ENCODE assay signal across 23 cellular contexts in genomic region chr19:3117746-3118145, GRCh38. TPM values are rescaled to one million over a fixed set of nuclear protein-coding genes. Genes with fewer than 3 reads are reported as not detected.
DNase-seq lines count a peak whose midpoint lies in the region; ATAC-seq, FAIRE-seq and TF ChIP-seq lines count a peak whose summit lies in the region.
"Had no signal": no experiment of that assay in that cellular context is flagged by ENCODE, and none has a peak within 500 bp of the region (broad histone marks: within the 10 kb centered on the region; RNA-seq: fewer than 3 reads in every experiment).

No MANE protein-coding gene starts in this region.

- no peaks in the 10 kb centered on the region for H3K36me3 Mint-ChIP-seq in activated CD4-positive, alpha-beta T cell treated with anti-CD3 and anti-CD28 coated beads, Interleukin-2, amount 10 ng/mL, durations not matched to agents 24 days and 14 days (ENCODE audit: low read depth)
- no peaks in the 10 kb centered on the region for H3K36me3 Mint-ChIP-seq in natural killer cell
- H3K36me3 Mint-ChIP-seq: CD4-positive, alpha-beta memory T cell had no signal

- H3K36me3 ChIP-seq in H1 (ENCODE audit: control insufficient read depth in 2 of 4, insufficient read depth in 4 of 4, low read length in 3 of 4) (no peaks in the 10 kb centered on the region; a peak in 1 of 8 replicates), psoas muscle (ENCODE audit: insufficient read depth in 1 of 2, low read depth in 1 of 2) (peaks cover 0 to 68% of the 10 kb centered on the region in 2 donors)

- TF ChIP-seq EP300 in H1 (IDR thresholded peaks at IDR 0.05; ENCODE audit: borderline replicate concordance in 1 of 2, low read depth in 2 of 2, low read length in 2 of 2) = no peak

- TF ChIP-seq CTCF in RWPE1 (conservative IDR thresholded peaks at IDR 0.05; ENCODE audit: low read depth) (no peak), H1 (IDR thresholded peaks at IDR 0.05; ENCODE audit: control extremely low read depth in 1 of 3, insufficient read depth in 1 of 3, low read depth in 1 of 3, low read length in 3 of 3) (no peak), psoas muscle (IDR thresholded peaks at IDR 0.05) (no peak), natural killer cell (IDR thresholded peaks at IDR 0.05) (no peak)

- no peaks in the 10 kb centered on the region for H3K4me1 Mint-ChIP-seq in activated CD4-positive, alpha-beta T cell treated with anti-CD3 and anti-CD28 coated beads, Interleukin-2, amount 10 ng/mL, durations not matched to agents 24 days and 14 days
- no peaks in the 10 kb centered on the region for H3K4me1 Mint-ChIP-seq in natural killer cell
- H3K4me1 Mint-ChIP-seq: CD14-positive monocyte; CD4-positive, alpha-beta memory T cell had no signal

- H3K27me3 Mint-ChIP-seq in activated CD4-positive, alpha-beta T cell treated with anti-CD3 and anti-CD28 coated beads, Interleukin-2, amount 10 ng/mL, durations not matched to agents 24 days and 14 days = no peaks in the 10 kb centered on the region
- no peaks in the 10 kb centered on the region for H3K27me3 Mint-ChIP-seq in natural killer cell (ENCODE audit: low read depth in 2 of 2)
- H3K27me3 Mint-ChIP-seq: CD4-positive, alpha-beta memory T cell had no signal

- H3K79me1 ChIP-seq in H1 (ENCODE audit: low read depth, low read length) = peaks cover 3% of the 10 kb centered on the region; the same call in 1 of the 2 replicates

- H3K9me3 ChIP-seq in right cardiac atrium (ENCODE audit: control insufficient read depth, low read length) (no peaks in the 10 kb centered on the region), H1 (ENCODE audit: insufficient read depth in 2 of 2, low read depth in 1 of 2, low read length in 1 of 2) (no peaks in the 10 kb centered on the region), psoas muscle (no peaks in the 10 kb centered on the region)
- H3K9me3 ChIP-seq: BE2C had no signal

- no peak overlapping the region for H2BK15ac ChIP-seq in H1 (ENCODE audit: low read length)

- H2BK5ac ChIP-seq in H1 (ENCODE audit: low read depth, low read length) = 0 out of 2 replicates have a peak overlapping the region, but pooled peaks have one; percentile 12

- H4K8ac ChIP-seq in H1 (ENCODE audit: extremely low read depth, insufficient read depth, low read length) = 0 out of 2 replicates have a peak overlapping the region, but pooled peaks have one; percentile 35

- CTCF ChIA-PET in RWPE1 (lab: Yijun Ruan, JAX) = no interaction called here
- CTCF ChIA-PET in H1 (lab: Charles Lee; ENCODE audit: partially characterized antibody) = interaction anchor here (0.5 to 6.4 kb wide), 10 partner anchors 8 to 160 kb away, joined by 3 to 41 read pairs (median 5); no protein-coding TSS in a partner anchor

- H3K4me2 ChIP-seq in H1 (ENCODE audit: insufficient read depth in 1 of 2, low read depth in 2 of 2, low read length in 2 of 2) = no peak overlapping the region
- H3K4me2 ChIP-seq: GM23338 had no signal

- ATAC-seq in right cardiac atrium (no peak), Right ventricle myocardium superior (ENCODE audit: poor library complexity) (no peak), psoas muscle (no peak), natural killer cell (no peak)
- ATAC-seq: GM23338, HCT116 had no signal

- POLR2A ChIA-PET in RWPE1 (lab: Yijun Ruan, JAX; ENCODE audit: low non-redundant PET) = no interaction called here
- POLR2A ChIA-PET in H1 (lab: Charles Lee; ENCODE audit: partially characterized antibody) = no interaction called here

- intact Hi-C loops in right cardiac atrium (cut with DNase I) (no loop called here), Right ventricle myocardium superior (cut with DNase I) (no loop called here), psoas muscle (cut with DNase I) (no loop called here), natural killer cell (cut with micrococcal nuclease) (no loop called here)
- intact Hi-C loops in activated CD4-positive, alpha-beta T cell treated with anti-CD3 and anti-CD28 coated beads, Interleukin-2, amount 10 ng/mL, durations not matched to agents 24 days and 14 days (cut with micrococcal nuclease) = no loop called here

- TF ChIP-seq RAD21 in H1 (IDR thresholded peaks at IDR 0.05 in 1 of 2, conservative IDR thresholded peaks at IDR 0.05 in 1 of 2; ENCODE audit: low read depth in 2 of 2, low read length in 2 of 2) = no peak

- no peak overlapping the region for H2BK20ac ChIP-seq in H1 (ENCODE audit: low read length)

- H3K27ac Mint-ChIP-seq in activated CD4-positive, alpha-beta T cell treated with anti-CD3 and anti-CD28 coated beads, Interleukin-2, amount 10 ng/mL, durations not matched to agents 24 days and 14 days = no peak overlapping the region
- no peak overlapping the region for H3K27ac Mint-ChIP-seq in natural killer cell
- H3K27ac Mint-ChIP-seq: CD4-positive, alpha-beta memory T cell; GM23338; HFFc6 had no signal

- DNase-seq in right cardiac atrium = peak; percentile 8 to 56 (median 49)
- DNase-seq in Right ventricle myocardium superior = no peak
- DNase-seq in RWPE1 (ENCODE audit: low spot score) = no peak
- no peak for DNase-seq in H1 (ENCODE audit: low read depth in 1 of 2, low spot score in 2 of 2)
- DNase-seq in psoas muscle = peak; percentile 12 to 39
- DNase-seq in activated CD4-positive, alpha-beta T cell treated with anti-CD3 and anti-CD28 coated beads, Interleukin-2, amount 10 ng/mL, durations not matched to agents 24 days and 14 days = no peak
- DNase-seq in natural killer cell = no peak
- DNase-seq: ACHN; BE2C; CD4-positive, alpha-beta memory T cell; DMS153; DMS79; GDM1; H7; HFFc6 had no signal

- H3K4me3 ChIP-seq in right cardiac atrium (ENCODE audit: low read length) (no peak overlapping the region), H1 (ENCODE audit: extremely low read depth in 1 of 4, insufficient read depth in 2 of 4, low read depth in 3 of 4, low read length in 4 of 4) (no peak overlapping the region), psoas muscle (no peak overlapping the region)
- H3K4me3 ChIP-seq: GM23338 had no signal

- no peak for TF ChIP-seq POLR2A in H1 (IDR thresholded peaks at IDR 0.05; ENCODE audit: control extremely low read depth in 1 of 2, low read depth in 2 of 2, low read length in 2 of 2)

- no peak overlapping the region for H3K18ac ChIP-seq in H1 (ENCODE audit: extremely low read depth, low read length)

- H3K4ac ChIP-seq in H1 (replicated peaks; ENCODE audit: insufficient read length, low read depth, low read length) = no peak overlapping the region

- no peak overlapping the region for H2BK12ac ChIP-seq in H1 (ENCODE audit: low read depth, low read length)

- no peaks in the 10 kb centered on the region for H3K23me2 ChIP-seq in H1 (ENCODE audit: low read depth, low read length)

- H2AK5ac ChIP-seq in H1 (ENCODE audit: low read depth, low read length) = no peak overlapping the region

- H3K9me3 Mint-ChIP-seq in activated CD4-positive, alpha-beta T cell treated with anti-CD3 and anti-CD28 coated beads, Interleukin-2, amount 10 ng/mL, durations not matched to agents 24 days and 14 days = no peaks in the 10 kb centered on the region
- H3K9me3 Mint-ChIP-seq in natural killer cell = no peaks in the 10 kb centered on the region
- H3K9me3 Mint-ChIP-seq: CD14-positive monocyte; CD4-positive, alpha-beta memory T cell; GM23338; HFFc6 had no signal

- H3K27ac ChIP-seq in right cardiac atrium (ENCODE audit: low read length) (no peak overlapping the region), RWPE1 (peak overlapping the region; percentile 64), H1 (ENCODE audit: low read depth, low read length) (no peak overlapping the region), psoas muscle (no peak overlapping the region)

- H3K4me1 ChIP-seq in right cardiac atrium (ENCODE audit: control insufficient read depth, insufficient read depth, low read length) (no peaks in the 10 kb centered on the region), H1 (replicated peaks in 1 of 4; ENCODE audit: control insufficient read depth in 3 of 4, insufficient read depth in 4 of 4, low read length in 3 of 4) (peaks cover 0 to 14% (median 5%) of the 10 kb centered on the region in 4 experiments; a peak in 3 of 7 replicates), psoas muscle (no peaks in the 10 kb centered on the region)
- H3K4me1 ChIP-seq: BE2C had no signal

- no peak overlapping the region for H2AFZ ChIP-seq in H1 (ENCODE audit: low read length)
- H2AFZ ChIP-seq: GM23338 had no signal

- no peak overlapping the region for H2BK120ac ChIP-seq in H1 (replicated peaks; ENCODE audit: low read depth, low read length)

- no peak overlapping the region for H3K56ac ChIP-seq in H1 (replicated peaks; ENCODE audit: insufficient read length, low read depth, low read length)

- H4K91ac ChIP-seq in H1 (replicated peaks; ENCODE audit: insufficient read length, low read length) = no peak overlapping the region

- H3K4me3 Mint-ChIP-seq in activated CD4-positive, alpha-beta T cell treated with anti-CD3 and anti-CD28 coated beads, Interleukin-2, amount 10 ng/mL, durations not matched to agents 24 days and 14 days = no peak overlapping the region
- H3K4me3 Mint-ChIP-seq in natural killer cell = no peak overlapping the region
- H3K4me3 Mint-ChIP-seq: CD14-positive monocyte; CD4-positive, alpha-beta memory T cell; GM23338; HFFc6 had no signal

- no peak overlapping the region for H4K5ac ChIP-seq in H1 (ENCODE audit: insufficient read length, low read depth, low read length)

- H3K23ac ChIP-seq in H1 (ENCODE audit: insufficient read length) = no peak overlapping the region

- no peak overlapping the region for H3K9ac ChIP-seq in H1 (replicated peaks in 1 of 4; ENCODE audit: extremely low read depth in 1 of 4, low read depth in 3 of 4, low read length in 3 of 4)

- WGBS in right cardiac atrium = 90% methylated on average over 22 of the region's 22 CpGs
- 94% methylated on average over 22 of the region's 22 CpGs; no CpG with 5 or more reads in 1 of the 2 experiments for WGBS in H1 (ENCODE audit: extremely low coverage in 1 of 2, insufficient coverage in 1 of 2, insufficient read length in 1 of 2, insufficient replicate concordance in 2 of 2, low coverage in 1 of 2, low lambda C conversion rate in 2 of 2, missing lambda C conversion rate in 1 of 2), 2 experiments
- WGBS in psoas muscle, 3 donors = 83 to 89% (median 87%) methylated on average over 21 to 22 of the region's 22 CpGs

- H4K20me1 ChIP-seq in H1 (replicated peaks in 1 of 2; ENCODE audit: control insufficient read depth in 1 of 2, insufficient read depth in 2 of 2, low read length in 2 of 2) = peaks cover 1 to 3% of the 10 kb centered on the region in 2 experiments

- no peak overlapping the region for H3K14ac ChIP-seq in H1 (ENCODE audit: insufficient read length)

- H3K79me2 ChIP-seq in H1 (ENCODE audit: control insufficient read depth in 1 of 2, insufficient read depth in 2 of 2, low read length in 2 of 2) = no peaks in the 10 kb centered on the region; a peak in 1 of 4 replicates

- FAIRE-seq in H1 (lab: Jason Lieb, UNC) = no peak
- FAIRE-seq: A204.1, GM12892, GM18507, HTR-8/SVneo had no signal

- H3K27me3 ChIP-seq in right cardiac atrium (ENCODE audit: control insufficient read depth, insufficient read depth) (no peaks in the 10 kb centered on the region), H1 (replicated peaks in 1 of 4; ENCODE audit: control insufficient read depth in 3 of 4, extremely low read depth in 1 of 4, insufficient read depth in 3 of 4, low read length in 3 of 4) (no peaks in the 10 kb centered on the region), psoas muscle (ENCODE audit: insufficient read depth in 3 of 3, low read length in 2 of 3) (no peaks in the 10 kb centered on the region)
- H3K27me3 ChIP-seq: BE2C had no signal

RNA-seq across cellular contexts. Expression of gene GNA15, which starts 18.1 kb away (rescaled TPM):
- total RNA-seq in right cardiac atrium (1 to 10 TPM; 1.8 to 2.5 (median 2.1) TPM), Right ventricle myocardium superior (2.8 TPM), psoas muscle (1 to 10 TPM in 3 of 4 donors, under 1 TPM in 1; 0.91 to 1.9 (median 1.3) TPM), natural killer cell (10 to 100 TPM in 1 of 3 donors, 1 to 10 TPM in 2; 3.9 to 10.4 (median 8.4) TPM)
- polyA plus RNA-seq in right cardiac atrium (1.00 TPM), H1 (2011; rRNA removed) (0.36 and 0.45 TPM in 2 replicates), psoas muscle (under 1 TPM; 0.18 to 0.56 (median 0.31) TPM)
- total RNA-seq in H1 (2021; fragmentation: NEBNext Ultra II Directional; extraction: Animal tissue kit (Norgen Biotek cat#: 25700)) = 0.25 and 0.26 TPM in 2 replicates
- polyA plus RNA-seq in H1 (2011; cell fraction: cytosol; rRNA removed) = 0.61 TPM
- polyA plus RNA-seq in H1 (2011; cell fraction: nucleus; rRNA removed) = 0.16 TPM
- 0.13 to 0.46 TPM (median 0.29 TPM) in 3 of 4 replicates, not detected in the other for polyA plus RNA-seq in H1 (2012, experiment 1 of 2)
- 0.14 TPM for polyA plus RNA-seq in H1 (2012, experiment 2 of 2)
- 0.36 TPM for polyA plus RNA-seq in H1 (2013, experiment 1 of 2)
- polyA plus RNA-seq in H1 (2013, experiment 2 of 2) = 0.40 TPM
- 0.07 and 0.13 TPM in 2 replicates for polyA minus RNA-seq in H1 (2011; rRNA and poly(A)+ RNA removed)
- not detected for polyA minus RNA-seq in H1 (2011; cell fraction: cytosol; rRNA and poly(A)+ RNA removed)
- not detected for polyA minus RNA-seq in H1 (2011; cell fraction: nucleus; rRNA and poly(A)+ RNA removed)
- total RNA-seq in activated CD4-positive, alpha-beta T cell treated with anti-CD3 and anti-CD28 coated beads, Interleukin-2, amount 10 ng/mL, durations not matched to agents 24 days and 14 days = 134 and 135 TPM in 2 replicates
- total RNA-seq: Daoy, H7, HFFc6 had no signal

RNA-seq across cellular contexts. Expression of gene GNA11, which starts 23.6 kb away (rescaled TPM):
- total RNA-seq in right cardiac atrium (10 to 100 TPM; 63.3 to 71.6 (median 69.7) TPM), Right ventricle myocardium superior (61.3 TPM), psoas muscle (10 to 100 TPM; 46.7 to 62.4 (median 52.0) TPM), natural killer cell (under 1 TPM; 0.24 to 0.60 (median 0.29) TPM)
- polyA plus RNA-seq in right cardiac atrium (69.8 TPM), H1 (2011; rRNA removed) (6.2 and 13.6 TPM in 2 replicates), psoas muscle (10 to 100 TPM; 32.9 to 85.2 (median 33.4) TPM)
- 19.9 and 21.1 TPM in 2 replicates for total RNA-seq in H1 (2021; fragmentation: NEBNext Ultra II Directional; extraction: Animal tissue kit (Norgen Biotek cat#: 25700))
- 10.8 TPM for polyA plus RNA-seq in H1 (2011; cell fraction: cytosol; rRNA removed)
- 19.0 TPM for polyA plus RNA-seq in H1 (2011; cell fraction: nucleus; rRNA removed)
- polyA plus RNA-seq in H1 (2012, experiment 1 of 2) = 13.5 to 20.6 TPM (median 17.0 TPM) in 4 replicates
- 13.5 TPM for polyA plus RNA-seq in H1 (2012, experiment 2 of 2)
- polyA plus RNA-seq in H1 (2013, experiment 1 of 2) = 18.3 TPM
- polyA plus RNA-seq in H1 (2013, experiment 2 of 2) = 17.5 TPM
- polyA minus RNA-seq in H1 (2011; rRNA and poly(A)+ RNA removed) = 4.9 and 7.8 TPM in 2 replicates
- 10.4 TPM for polyA minus RNA-seq in H1 (2011; cell fraction: cytosol; rRNA and poly(A)+ RNA removed)
- 6.6 TPM for polyA minus RNA-seq in H1 (2011; cell fraction: nucleus; rRNA and poly(A)+ RNA removed)
- total RNA-seq in activated CD4-positive, alpha-beta T cell treated with anti-CD3 and anti-CD28 coated beads, Interleukin-2, amount 10 ng/mL, durations not matched to agents 24 days and 14 days = 7.4 and 10.1 TPM in 2 replicates

RNA-seq across cellular contexts. Expression of gene TLE5, which starts 55.5 kb away (rescaled TPM):
- total RNA-seq in right cardiac atrium (1,000 to 10,000 TPM in 2 of 4 donors, 100 to 1,000 TPM in 2; 784 to 1,020 (median 971) TPM), Right ventricle myocardium superior (760 TPM), psoas muscle (100 to 1,000 TPM; 390 to 607 (median 551) TPM), natural killer cell (1,000 to 10,000 TPM in 1 of 3 donors, 100 to 1,000 TPM in 2; 943 to 1,012 (median 968) TPM)
- polyA plus RNA-seq in right cardiac atrium (1,565 TPM), H1 (2011; rRNA removed) (285 and 392 TPM in 2 replicates), psoas muscle (100 to 1,000 TPM; 450 to 786 (median 780) TPM)
- 187 and 197 TPM in 2 replicates for total RNA-seq in H1 (2021; fragmentation: NEBNext Ultra II Directional; extraction: Animal tissue kit (Norgen Biotek cat#: 25700))
- 228 TPM for polyA plus RNA-seq in H1 (2011; cell fraction: cytosol; rRNA removed)
- polyA plus RNA-seq in H1 (2011; cell fraction: nucleus; rRNA removed) = 492 TPM
- 186 to 340 TPM (median 248 TPM) in 4 replicates for polyA plus RNA-seq in H1 (2012, experiment 1 of 2)
- polyA plus RNA-seq in H1 (2012, experiment 2 of 2) = 326 TPM
- polyA plus RNA-seq in H1 (2013, experiment 1 of 2) = 164 TPM
- polyA plus RNA-seq in H1 (2013, experiment 2 of 2) = 162 TPM
- polyA minus RNA-seq in H1 (2011; rRNA and poly(A)+ RNA removed) = 155 and 179 TPM in 2 replicates
- polyA minus RNA-seq in H1 (2011; cell fraction: cytosol; rRNA and poly(A)+ RNA removed) = 203 TPM
- 91.6 TPM for polyA minus RNA-seq in H1 (2011; cell fraction: nucleus; rRNA and poly(A)+ RNA removed)
- total RNA-seq in activated CD4-positive, alpha-beta T cell treated with anti-CD3 and anti-CD28 coated beads, Interleukin-2, amount 10 ng/mL, durations not matched to agents 24 days and 14 days = 380 and 392 TPM in 2 replicates

Comparison
In these comparisons a context has a peak if more than half of its experiments do, and no peak if none do; other contexts are left out.
1. DNase-seq: peak in right cardiac atrium (3 of 3) and psoas muscle (2 of 2); none in Right ventricle myocardium superior (single experiment), RWPE1 (single experiment), H1 (0 of 2), activated CD4-positive, alpha-beta T cell treated with anti-CD3 and anti-CD28 coated beads, Interleukin-2, amount 10 ng/mL, durations not matched to agents 24 days and 14 days (single experiment) and natural killer cell (single experiment).
2. RNA of gene GNA15, which starts 18.1 kb away (total RNA-seq): 134 to 135 TPM in activated CD4-positive, alpha-beta T cell treated with anti-CD3 and anti-CD28 coated beads, Interleukin-2, amount 10 ng/mL, durations not matched to agents 24 days and 14 days; 3.9 to 10.4 TPM in natural killer cell, 2.8 TPM in Right ventricle myocardium superior (single experiment), 1.8 to 2.5 TPM in right cardiac atrium, 0.91 to 1.9 TPM in psoas muscle and 0.25 to 0.26 TPM in H1; every median in the first group is over 10 times any median in the second.